8 cellular contexts compared by ENCODE assay signal in genomic region chr3:49164983-49165720, GRCh38. TPM values are rescaled to one million over a fixed set of nuclear protein-coding genes. Genes with fewer than 3 reads are reported as not detected.
DNase-seq lines count a peak whose midpoint lies in the region; ATAC-seq and TF ChIP-seq lines count a peak whose summit lies in the region.

No MANE protein-coding gene starts in this region.

- ATAC-seq in HG03135 (IDR thresholded peaks at IDR 0.05; ENCODE audit: unreplicated experiment): no peak

- H3K4me3 ChIP-seq in GM12864 (ENCODE audit: low read depth, low read length) (peak overlapping the region; percentile 94), SK-N-MC (peak overlapping the region; percentile 76), fibroblast of mammary gland (ENCODE audit: control insufficient read depth, low read depth, low read length) (peak overlapping the region; percentile 90), sigmoid colon (peak overlapping the region; percentile 79 to 96 (median 86))

- TF ChIP-seq CTCF in GM12864 (IDR thresholded peaks at IDR 0.05; ENCODE audit: low read depth, low read length, missing control alignments) (no peak), fibroblast of mammary gland (conservative IDR thresholded peaks at IDR 0.05; ENCODE audit: control insufficient read depth, insufficient read depth, low read depth, low read length) (no peak), sigmoid colon (IDR thresholded peaks at IDR 0.05) (no peak)

- no peak for TF ChIP-seq POLR2A in sigmoid colon (IDR thresholded peaks at IDR 0.05)

- peaks cover 0 to 23% (median 19%) of the 10 kb centered on the region in 4 donors for H3K4me1 ChIP-seq in sigmoid colon

- 40 to 59% methylated on average over 6 of the region's 6 CpGs for WGBS in sigmoid colon, 2 donors

- peak overlapping the region; percentile 82 for H3K9ac ChIP-seq in SK-N-MC (ENCODE audit: insufficient read length)

- H3K36me3 ChIP-seq in SK-N-MC (ENCODE audit: insufficient read depth, low read length) (peaks cover 5% of the 10 kb centered on the region; the same call in 1 of the 2 replicates), sigmoid colon (peaks cover 0 to 18% (median 11%) of the 10 kb centered on the region in 4 donors)

- no peaks in the 10 kb centered on the region for H3K9me3 ChIP-seq in SK-N-MC (ENCODE audit: low read depth, low read length)
- H3K9me3 ChIP-seq in sigmoid colon: no peaks in the 10 kb centered on the region

- H3K27ac ChIP-seq in SK-N-MC: peak overlapping the region; percentile 57; the same call in 1 of the 2 replicates
- peak overlapping the region; percentile 85 to 92 (median 88) for H3K27ac ChIP-seq in sigmoid colon

- TF ChIP-seq EP300 in sigmoid colon (IDR thresholded peaks at IDR 0.05): no peak

- intact Hi-C loops in sigmoid colon (cut with DNase I): loop anchor here (5.0 kb wide), 1 partner anchor 33 kb away; the partner anchor contains the start of gene LAMB2

- H3K27me3 ChIP-seq in sigmoid colon: no peaks in the 10 kb centered on the region

- no peak for DNase-seq in GM12864 (ENCODE audit: low read depth)
- no peak for DNase-seq in SK-N-MC (ENCODE audit: low read depth, low spot score)
- DNase-seq in fibroblast of mammary gland (ENCODE audit: low read depth): no peak
- no peak for DNase-seq in sigmoid colon
- no peak for DNase-seq in cortex of kidney (lab: John Stamatoyannopoulos, UW)
- no peak for DNase-seq in DMS153 (lab: John Stamatoyannopoulos, UW)
- no peak for DNase-seq in NCI-H510A treated with DMSO at 0.1 percent for 48 hours (lab: John Stamatoyannopoulos, UW)

RNA-seq across cellular contexts. Expression of gene CCDC71, which starts 1.0 kb away (rescaled TPM):
- total RNA-seq in sigmoid colon: 10 to 100 TPM; 12.5 to 27.3 (median 16.4) TPM
- 10 to 100 TPM; 13.4 to 23.0 (median 15.6) TPM for polyA plus RNA-seq in sigmoid colon

RNA-seq across cellular contexts. Expression of gene KLHDC8B, which starts 6.2 kb away (rescaled TPM):
- total RNA-seq in sigmoid colon: 100 to 1,000 TPM in 2 of 4 donors, 10 to 100 TPM in 2; 95.3 to 134 (median 98.0) TPM
- polyA plus RNA-seq in sigmoid colon: 10 to 100 TPM; 11.3 to 27.6 (median 16.1) TPM

RNA-seq across cellular contexts. Expression of gene LAMB2, which starts 32.3 kb away (rescaled TPM):
- 100 to 1,000 TPM; 252 to 612 (median 330) TPM for total RNA-seq in sigmoid colon
- 10 to 100 TPM; 10.2 to 85.0 (median 26.6) TPM for polyA plus RNA-seq in sigmoid colon

RNA-seq across cellular contexts. Expression of gene USP19, which starts 44.5 kb away (rescaled TPM):
- 10 to 100 TPM; 48.2 to 98.4 (median 55.7) TPM for total RNA-seq in sigmoid colon
- 10 to 100 TPM; 22.2 to 33.8 (median 27.3) TPM for polyA plus RNA-seq in sigmoid colon
